16 cellular contexts compared by ENCODE assay signal in the genomic region with DNA sequence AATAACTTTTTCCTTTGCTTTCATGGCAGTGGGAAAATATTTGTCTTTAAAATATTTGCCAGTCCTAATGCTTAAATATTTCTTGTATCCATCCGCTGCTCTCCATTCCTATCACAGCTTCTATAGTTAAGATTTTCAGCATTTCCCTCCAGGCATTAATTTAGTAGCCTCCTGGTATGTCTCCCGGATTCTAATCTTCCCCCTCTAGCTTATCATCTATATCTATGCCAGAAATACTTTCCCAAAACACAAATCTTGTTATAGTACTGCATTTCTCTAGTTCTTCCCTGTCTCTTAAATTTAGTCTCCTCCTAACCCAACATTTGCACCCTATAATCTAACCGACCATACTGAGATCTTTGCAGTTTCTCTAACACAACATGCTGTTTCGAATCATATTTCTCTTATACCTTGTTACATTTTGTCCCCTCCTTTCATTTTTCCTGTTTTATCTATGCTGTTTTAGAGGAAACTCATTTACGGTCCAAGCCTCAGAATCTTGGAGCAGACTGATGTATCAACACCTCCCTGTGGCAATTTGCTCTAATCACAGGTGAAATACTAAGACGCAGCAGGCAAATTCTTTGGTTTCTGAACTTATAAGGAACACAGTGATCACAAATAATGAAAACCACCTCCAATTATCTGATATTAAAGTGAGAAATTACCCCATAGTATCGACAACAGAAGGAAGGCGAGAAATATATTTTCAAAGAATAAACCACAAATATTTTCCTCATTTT. TPM values are rescaled to one million over a fixed set of nuclear protein-coding genes. Genes with fewer than 3 reads are reported as not detected.
DNase-seq lines count a peak whose midpoint lies in the region; FAIRE-seq and TF ChIP-seq lines count a peak whose summit lies in the region.
"Had no signal": no experiment of that assay in that cellular context is flagged by ENCODE, and none has a peak within 500 bp of the region (broad histone marks: within the 10 kb centered on the region; RNA-seq: fewer than 3 reads in every experiment).

No MANE protein-coding gene starts in this region.

- no peak overlapping the region for H2BK120ac ChIP-seq in H9 (ENCODE audit: low read depth, low read length, poor library complexity, severe bottlenecking)

- H3K56ac ChIP-seq in H9 (ENCODE audit: insufficient read length, low read depth, low read length): no peak overlapping the region

- H3K9ac ChIP-seq in H9 (ENCODE audit: extremely low read depth, insufficient read length, low read length): no peak overlapping the region
- H3K9ac ChIP-seq: BLaER1, GM23248 had no signal

- H4K91ac ChIP-seq in H9 (ENCODE audit: insufficient read length, low read depth, low read length): no peak overlapping the region

- H3T11ph ChIP-seq in H9 (ENCODE audit: low read length): no peak overlapping the region

- H3K79me1 ChIP-seq in H9 (ENCODE audit: insufficient read depth, low read depth, low read length, poor library complexity, severe bottlenecking): no peaks in the 10 kb centered on the region

- no peaks in the 10 kb centered on the region; a peak in 1 of 5 replicates for H3K9me3 Mint-ChIP-seq in H9
- H3K9me3 Mint-ChIP-seq in glutamatergic neuron (ENCODE audit: unreplicated experiment): no peaks in the 10 kb centered on the region
- peaks cover 2 to 17% (median 7%) of the 10 kb centered on the region in 5 donors for H3K9me3 Mint-ChIP-seq in CD8-positive, alpha-beta memory T cell
- H3K9me3 Mint-ChIP-seq in type B pancreatic cell: peaks cover 3% of the 10 kb centered on the region

- no peak overlapping the region for H3K27ac Mint-ChIP-seq in H9
- no peak overlapping the region for H3K27ac Mint-ChIP-seq in glutamatergic neuron (ENCODE audit: unreplicated experiment)
- H3K27ac Mint-ChIP-seq in CD8-positive, alpha-beta memory T cell: no peak overlapping the region
- no peak overlapping the region for H3K27ac Mint-ChIP-seq in type B pancreatic cell

- H3K27ac ChIP-seq in H9 (ENCODE audit: insufficient read length, low read depth, low read length): no peak overlapping the region
- no peak overlapping the region for H3K27ac ChIP-seq in WERI-Rb-1
- H3K27ac ChIP-seq in CD8-positive, alpha-beta memory T cell (ENCODE audit: low read depth, low read length): no peak overlapping the region
- H3K27ac ChIP-seq: BLaER1, GM23248, HL-60 had no signal

- no peak for TF ChIP-seq POLR2A in GM12891 (IDR thresholded peaks at IDR 0.05; ENCODE audit: low read depth, low read length)

- WGBS in H9 (ENCODE audit: extremely low coverage, insufficient read length, low lambda C conversion rate): no CpG with 5 or more reads among the region's 8 CpGs

- H3K23ac ChIP-seq in H9 (ENCODE audit: insufficient read length, low read depth, low read length): no peak overlapping the region

- no peak overlapping the region for H2AFZ ChIP-seq in H9 (ENCODE audit: low read length)
- H2AFZ ChIP-seq: GM23248 had no signal

- no peak overlapping the region for H3K4ac ChIP-seq in H9 (ENCODE audit: low read depth, low read length)

- no peak overlapping the region for H3K14ac ChIP-seq in H9 (ENCODE audit: insufficient read depth, low read length)

- POLR2A ChIA-PET in CD8-positive, alpha-beta memory T cell (lab: Charles Lee): no interaction called here

- H3K4me3 ChIP-seq in WERI-Rb-1 (ENCODE audit: low read depth, low read length): no peak overlapping the region
- H3K4me3 ChIP-seq in CD8-positive, alpha-beta memory T cell (ENCODE audit: low read length): no peak overlapping the region
- H3K4me3 ChIP-seq: BLaER1, GM23248 had no signal

- H2AK5ac ChIP-seq in H9 (ENCODE audit: insufficient read length, low read length): no peak overlapping the region

- CTCF ChIA-PET in CD8-positive, alpha-beta memory T cell (lab: Charles Lee): no interaction called here

- H3K18ac ChIP-seq in H9 (ENCODE audit: insufficient read length, low read depth, low read length): no peak overlapping the region

- H3K4me1 ChIP-seq in H9 (ENCODE audit: insufficient read depth, low read length): no peaks in the 10 kb centered on the region
- H3K4me1 ChIP-seq in CD8-positive, alpha-beta memory T cell (ENCODE audit: insufficient read depth, low read length): no peaks in the 10 kb centered on the region
- H3K4me1 ChIP-seq: BLaER1 had no signal

- DNase-seq in NCI-H82 (lab: John Stamatoyannopoulos, UW) (peak; percentile 12), NCI-H82 treated with DMSO at 0.1 percent for 48 hours (lab: John Stamatoyannopoulos, UW; ENCODE audit: unreplicated experiment) (no peak), H9 (no peak), WERI-Rb-1 (no peak), glutamatergic neuron (no peak), GM12891 (ENCODE audit: insufficient read length, low spot score) (no peak), type B pancreatic cell (ENCODE audit: extremely low spot score, unreplicated experiment) (no peak)
- DNase-seq in CD8-positive, alpha-beta memory T cell: no peak
- DNase-seq: 8988T, AML-193, DMS 273 treated with DMSO at 0.1 percent for 48 hours, GM23248, HCEC 1CT had no signal

- no peak overlapping the region for H2BK5ac ChIP-seq in H9 (ENCODE audit: insufficient read length, low read length)

- no peak overlapping the region for H4K8ac ChIP-seq in H9 (replicated peaks; ENCODE audit: insufficient read length, low read depth, low read length)

- H3K36me3 Mint-ChIP-seq in H9 (ENCODE audit: insufficient read depth in 1 of 3, low read depth in 3 of 3) (no peaks in the 10 kb centered on the region), glutamatergic neuron (ENCODE audit: unreplicated experiment) (no peaks in the 10 kb centered on the region), type B pancreatic cell (no peaks in the 10 kb centered on the region)
- no peaks in the 10 kb centered on the region for H3K36me3 Mint-ChIP-seq in CD8-positive, alpha-beta memory T cell

- no peak overlapping the region for H2BK12ac ChIP-seq in H9 (ENCODE audit: insufficient read length, low read depth, low read length)

- H4K20me1 ChIP-seq in H9 (ENCODE audit: control insufficient read depth, insufficient read depth, insufficient read length): no peaks in the 10 kb centered on the region
- H4K20me1 ChIP-seq: BLaER1 had no signal

- H3K79me2 ChIP-seq in H9 (ENCODE audit: insufficient read depth, low read length): no peaks in the 10 kb centered on the region

- no peaks in the 10 kb centered on the region for H3K4me1 Mint-ChIP-seq in H9
- H3K4me1 Mint-ChIP-seq in glutamatergic neuron (ENCODE audit: low read depth, unreplicated experiment): no peaks in the 10 kb centered on the region
- no peaks in the 10 kb centered on the region for H3K4me1 Mint-ChIP-seq in CD8-positive, alpha-beta memory T cell
- H3K4me1 Mint-ChIP-seq in type B pancreatic cell (ENCODE audit: unreplicated experiment): no peaks in the 10 kb centered on the region

- H3K23me2 ChIP-seq in H9 (ENCODE audit: insufficient read length, low read depth, low read length, poor library complexity, severe bottlenecking): no peaks in the 10 kb centered on the region

- H3K27me3 ChIP-seq in H9 (ENCODE audit: insufficient read depth, low read length) (no peaks in the 10 kb centered on the region), WERI-Rb-1 (ENCODE audit: insufficient read depth, low read depth, severe bottlenecking) (no peaks in the 10 kb centered on the region)
- no peaks in the 10 kb centered on the region for H3K27me3 ChIP-seq in CD8-positive, alpha-beta memory T cell (ENCODE audit: insufficient read depth, low read length, poor library complexity, severe bottlenecking)
- H3K27me3 ChIP-seq: BLaER1 had no signal

- H3K27me3 Mint-ChIP-seq in H9 (ENCODE audit: low read depth) (no peaks in the 10 kb centered on the region), glutamatergic neuron (ENCODE audit: unreplicated experiment) (no peaks in the 10 kb centered on the region), type B pancreatic cell (peaks cover 2% of the 10 kb centered on the region)
- no peaks in the 10 kb centered on the region for H3K27me3 Mint-ChIP-seq in CD8-positive, alpha-beta memory T cell

- no peaks in the 10 kb centered on the region for H3K36me3 ChIP-seq in WERI-Rb-1
- no peaks in the 10 kb centered on the region for H3K36me3 ChIP-seq in CD8-positive, alpha-beta memory T cell (ENCODE audit: insufficient read depth, low read length)
- H3K36me3 ChIP-seq: BLaER1 had no signal

- TF ChIP-seq CTCF in H9 (conservative IDR thresholded peaks at IDR 0.05) (peak; percentile 41; the same call in 2 of the 3 replicates), WERI-Rb-1 (IDR thresholded peaks at IDR 0.05; ENCODE audit: low read depth, low read length) (0 out of 2 replicates have a peak, but pooled peaks have one; percentile 2), glutamatergic neuron (IDR thresholded peaks at IDR 0.05; ENCODE audit: partially characterized antibody, unreplicated experiment) (peak; percentile 2), type B pancreatic cell (conservative IDR thresholded peaks at IDR 0.05) (no peak)

- H3K4me2 ChIP-seq in H9 (ENCODE audit: insufficient read depth, insufficient read length, low read length): no peak overlapping the region
- H3K4me2 ChIP-seq: BLaER1 had no signal

- no peak overlapping the region for H2BK15ac ChIP-seq in H9 (ENCODE audit: low read depth, low read length)

- H3K9me3 ChIP-seq in H9 (ENCODE audit: control insufficient read depth, low read depth, low read length) (no peaks in the 10 kb centered on the region), WERI-Rb-1 (ENCODE audit: severe bottlenecking) (no peaks in the 10 kb centered on the region)
- no peaks in the 10 kb centered on the region for H3K9me3 ChIP-seq in CD8-positive, alpha-beta memory T cell (ENCODE audit: low read length)
- H3K9me3 ChIP-seq: BLaER1 had no signal

- no peak overlapping the region for H2BK20ac ChIP-seq in H9 (ENCODE audit: low read depth, low read length, poor library complexity, severe bottlenecking)

- H3K4me3 Mint-ChIP-seq in H9 (no peak overlapping the region), glutamatergic neuron (ENCODE audit: unreplicated experiment) (no peak overlapping the region), type B pancreatic cell (no peak overlapping the region)
- H3K4me3 Mint-ChIP-seq in CD8-positive, alpha-beta memory T cell: no peak overlapping the region

- FAIRE-seq in GM12891 (lab: Jason Lieb, UNC): no peak
- FAIRE-seq: GM18507 had no signal

- H4K5ac ChIP-seq in H9 (ENCODE audit: insufficient read length, low read depth, low read length): no peak overlapping the region

TF ChIP-seq in GM12891, 5 proteins besides CTCF, POLR2A, EP300 and RAD21:
- TF ChIP-seq TAF1 (IDR thresholded peaks at IDR 0.05; ENCODE audit: low read depth, low read length) (no peak), SPI1 (IDR thresholded peaks at IDR 0.05; ENCODE audit: low read depth, low read length) (no peak), POU2F2 (IDR thresholded peaks at IDR 0.05; ENCODE audit: low read depth, low read length) (no peak), PAX5 (IDR thresholded peaks at IDR 0.05; ENCODE audit: insufficient read depth, low read length, severe bottlenecking) (no peak), POLR2AphosphoS5 (IDR thresholded peaks at IDR 0.05; ENCODE audit: low read depth, low read length) (no peak)

RNA-seq across cellular contexts. Expression of a gene that starts 10.3 kb away (rescaled TPM):
- 64.5 and 64.8 TPM in 2 replicates for total RNA-seq in H9 (2021)
- 25.8 TPM for total RNA-seq in glutamatergic neuron (ENCODE audit: unreplicated experiment)
- 0.05 TPM for polyA plus RNA-seq in GM12891 (2012; ENCODE audit: low read depth, missing spikeins)
- total RNA-seq in CD8-positive, alpha-beta memory T cell: not detected
- not detected for polyA plus RNA-seq in CD8-positive, alpha-beta memory T cell
- 3.9 and 26.8 TPM in 2 replicates for total RNA-seq in type B pancreatic cell (ENCODE audit: low replicate concordance)
- total RNA-seq: GM23248 had no signal
- polyA plus RNA-seq: GM23248 had no signal
